In genomic region chr2:28802975-28803429, GRCh38 we compare ENCODE assay signal across 1 cellular context.
A peak's percentile ranks its signal among the peaks of the same experiment; 100 is the strongest.
TF ChIP-seq lines count a peak whose summit lies in the region.

No MANE protein-coding gene starts in this region.

TF ChIP-seq in K562, 482 proteins besides CTCF, POLR2A, EP300 and RAD21 (continued from another document):
- TF ChIP-seq ZBTB11 (CRISPR knock-in tag; IDR thresholded peaks at IDR 0.05) (no peak), C11orf30 (IDR thresholded peaks at IDR 0.05; ENCODE audit: low read depth) (peak; percentile 75), NFE2L1 (tag; IDR thresholded peaks at IDR 0.05; ENCODE audit: borderline replicate concordance, low read depth) (peak; percentile 50; the same call in 1 of the 2 replicates), ZNF592 (IDR thresholded peaks at IDR 0.05) (peak; percentile 24; the same call in 1 of the 2 replicates), MTA3 (IDR thresholded peaks at IDR 0.05; ENCODE audit: borderline replicate concordance) (no peak), ZNF316 (IDR thresholded peaks at IDR 0.05) (peak; percentile 79), MEIS2 (IDR thresholded peaks at IDR 0.05; ENCODE audit: partially characterized antibody) (no peak), ZBTB7A (IDR thresholded peaks at IDR 0.05; ENCODE audit: borderline replicate concordance, control insufficient read depth, low read depth, low read length) (no peak), GTF2B (IDR thresholded peaks at IDR 0.05; ENCODE audit: extremely low read depth, insufficient read length) (no peak), MAFF (IDR thresholded peaks at IDR 0.05; ENCODE audit: low read length) (peak; percentile 59), KLF1 (tag; IDR thresholded peaks at IDR 0.05) (no peak), DPF2 (IDR thresholded peaks at IDR 0.05) (0 out of 2 replicates have a peak, but pooled peaks have one; percentile 32), HDAC8 (tag; IDR thresholded peaks at IDR 0.05) (no peak), SNAPC5 (CRISPR knock-in tag; IDR thresholded peaks at IDR 0.05) (no peak), MAFK (IDR thresholded peaks at IDR 0.05; ENCODE audit: low read length) (peak; percentile 42; the same call in 1 of the 2 replicates), NFE2 (IDR thresholded peaks at IDR 0.05; ENCODE audit: low read depth) (peak; percentile 60), ZC3H8 (IDR thresholded peaks at IDR 0.05) (no peak)
